1 cellular context compared by ENCODE assay signal in genomic region chr7:116862234-116863167, GRCh38.
TF ChIP-seq lines count a peak whose summit lies in the region.

Gene CAPZA2 (plus strand): TSS chr7:116862587. CDS start chr7:116862612, 25 bp downstream.

TF ChIP-seq in HepG2, 621 proteins besides CTCF, POLR2A, EP300 and RAD21 (continued from another document and continues in another):
- TF ChIP-seq ZGPAT (CRISPR knock-in tag; IDR thresholded peaks at IDR 0.05), result peak; percentile 79; the same call in 1 of the 2 replicates
- TF ChIP-seq NR1H2 (CRISPR knock-in tag; IDR thresholded peaks at IDR 0.05; ENCODE audit: borderline replicate concordance, low read depth), result no peak; the same call in 1 of the 2 replicates
- 0 out of 2 replicates have a peak, but pooled peaks have one; percentile 46 for TF ChIP-seq ZNF329 (CRISPR knock-in tag; IDR thresholded peaks at IDR 0.05; ENCODE audit: low read depth)
- TF ChIP-seq HOXA7 (CRISPR knock-in tag; IDR thresholded peaks at IDR 0.05), result no peak
- TF ChIP-seq BORCS8-MEF2B (CRISPR knock-in tag; IDR thresholded peaks at IDR 0.05), result peak; percentile 71; the same call in 1 of the 2 replicates
- no peak; the same call in 1 of the 2 replicates for TF ChIP-seq ZBTB7B (CRISPR knock-in tag; IDR thresholded peaks at IDR 0.05)
- peak; percentile 22; the same call in 1 of the 2 replicates for TF ChIP-seq EED (CRISPR knock-in tag; IDR thresholded peaks at IDR 0.05)
- TF ChIP-seq NONO (IDR thresholded peaks at IDR 0.05), result no peak
- 0 out of 2 replicates have a peak, but pooled peaks have one; percentile 47 for TF ChIP-seq NONO (CRISPR knock-in tag; conservative IDR thresholded peaks at IDR 0.05)
- TF ChIP-seq ZNF788 (CRISPR knock-in tag; IDR thresholded peaks at IDR 0.05; ENCODE audit: borderline replicate concordance), result peak; percentile 59; the same call in 1 of the 2 replicates
- TF ChIP-seq KAT8 (CRISPR knock-in tag; IDR thresholded peaks at IDR 0.05), result peak; percentile 83
- TF ChIP-seq TAF1 (CRISPR knock-in tag; IDR thresholded peaks at IDR 0.05), result peak; percentile 96
- TF ChIP-seq MATR3 (CRISPR knock-in tag; IDR thresholded peaks at IDR 0.05), result no peak
- TF ChIP-seq SAFB2 (CRISPR knock-in tag; IDR thresholded peaks at IDR 0.05; ENCODE audit: borderline replicate concordance, low read depth), result peak; percentile 81; the same call in 1 of the 2 replicates
- no peak for TF ChIP-seq CHD2 (IDR thresholded peaks at IDR 0.05; ENCODE audit: low read depth, low read length)
- TF ChIP-seq MIXL1 (CRISPR knock-in tag; IDR thresholded peaks at IDR 0.05), result 0 out of 2 replicates have a peak, but pooled peaks have one; percentile 55
- TF ChIP-seq ZNF773 (CRISPR knock-in tag; IDR thresholded peaks at IDR 0.05; ENCODE audit: borderline replicate concordance), result no peak
- TF ChIP-seq ZNF337 (CRISPR knock-in tag; IDR thresholded peaks at IDR 0.05; ENCODE audit: borderline replicate concordance, low read depth), result 0 out of 2 replicates have a peak, but pooled peaks have one; percentile 30
- 0 out of 2 replicates have a peak, but pooled peaks have one; percentile 9 for TF ChIP-seq CHCHD3 (CRISPR knock-in tag; IDR thresholded peaks at IDR 0.05)
- TF ChIP-seq JUND (CRISPR knock-in tag; IDR thresholded peaks at IDR 0.05), result no peak
- TF ChIP-seq THAP9 (CRISPR knock-in tag; IDR thresholded peaks at IDR 0.05; ENCODE audit: borderline replicate concordance), result peak; percentile 40; the same call in 1 of the 2 replicates
- peak; percentile 47; the same call in 1 of the 2 replicates for TF ChIP-seq CBX5 (CRISPR knock-in tag; IDR thresholded peaks at IDR 0.05; ENCODE audit: borderline replicate concordance)
- TF ChIP-seq TFE3 (CRISPR knock-in tag; IDR thresholded peaks at IDR 0.05), result peak; percentile 74; the same call in 1 of the 2 replicates
- TF ChIP-seq MED13 (CRISPR knock-in tag; IDR thresholded peaks at IDR 0.05), result peak; percentile 77; the same call in 1 of the 2 replicates
- TF ChIP-seq TAF15 (IDR thresholded peaks at IDR 0.05; ENCODE audit: low read depth, low read length, poor library complexity, severe bottlenecking), result no peak
- peak; percentile 52 for TF ChIP-seq ZMYM4 (CRISPR knock-in tag; IDR thresholded peaks at IDR 0.05)
- 0 out of 2 replicates have a peak, but pooled peaks have one; percentile 22 for TF ChIP-seq ZBTB39 (CRISPR knock-in tag; IDR thresholded peaks at IDR 0.05)
- no peak for TF ChIP-seq ZNF224 (CRISPR knock-in tag; IDR thresholded peaks at IDR 0.05)
- TF ChIP-seq ASH2L (IDR thresholded peaks at IDR 0.05; ENCODE audit: insufficient read length, low read depth, low read length), result peak; percentile 92
- TF ChIP-seq RXRB (CRISPR knock-in tag; IDR thresholded peaks at IDR 0.05; ENCODE audit: borderline replicate concordance), result peak; percentile 62; the same call in 1 of the 2 replicates
- peak; percentile 60; the same call in 1 of the 2 replicates for TF ChIP-seq DNMT1 (CRISPR knock-in tag; IDR thresholded peaks at IDR 0.05)
- peak; percentile 53; the same call in 1 of the 2 replicates for TF ChIP-seq ZNF768 (CRISPR knock-in tag; IDR thresholded peaks at IDR 0.05)
- 0 out of 2 replicates have a peak, but pooled peaks have one; percentile 61 for TF ChIP-seq ZNF225 (CRISPR knock-in tag; IDR thresholded peaks at IDR 0.05)
- no peak for TF ChIP-seq NR2F2 (IDR thresholded peaks at IDR 0.05; ENCODE audit: borderline replicate concordance, low read depth)
- TF ChIP-seq ZBTB38 (CRISPR knock-in tag; IDR thresholded peaks at IDR 0.05), result peak; percentile 59
- peak; percentile 46; the same call in 1 of the 2 replicates for TF ChIP-seq ISL2 (CRISPR knock-in tag; IDR thresholded peaks at IDR 0.05)
- no peak for TF ChIP-seq DZIP1 (CRISPR knock-in tag; IDR thresholded peaks at IDR 0.05)
- TF ChIP-seq GATAD1 (CRISPR knock-in tag; IDR thresholded peaks at IDR 0.05), result no peak; the same call in 1 of the 2 replicates
- TF ChIP-seq NFATC3 (CRISPR knock-in tag; IDR thresholded peaks at IDR 0.05), result no peak
- peak; percentile 37; the same call in 1 of the 2 replicates for TF ChIP-seq CREBL2 (CRISPR knock-in tag; IDR thresholded peaks at IDR 0.05; ENCODE audit: borderline replicate concordance)
- peak; percentile 90 for TF ChIP-seq RBFOX2 (IDR thresholded peaks at IDR 0.05; ENCODE audit: low read depth, low read length)
- TF ChIP-seq KLF15 (CRISPR knock-in tag; IDR thresholded peaks at IDR 0.05; ENCODE audit: borderline replicate concordance), result 0 out of 2 replicates have a peak, but pooled peaks have one; percentile 39
- TF ChIP-seq PATZ1 (CRISPR knock-in tag; IDR thresholded peaks at IDR 0.05), result peak; percentile 80
- peak; percentile 71; the same call in 1 of the 2 replicates for TF ChIP-seq ZBED4 (CRISPR knock-in tag; IDR thresholded peaks at IDR 0.05; ENCODE audit: borderline replicate concordance)
- TF ChIP-seq YEATS4 (CRISPR knock-in tag; IDR thresholded peaks at IDR 0.05; ENCODE audit: borderline replicate concordance), result peak; percentile 91
- no peak for TF ChIP-seq GPN1 (CRISPR knock-in tag; IDR thresholded peaks at IDR 0.05; ENCODE audit: borderline replicate concordance)
- 0 out of 2 replicates have a peak, but pooled peaks have one; percentile 54 for TF ChIP-seq MTA1 (CRISPR knock-in tag; IDR thresholded peaks at IDR 0.05; ENCODE audit: borderline replicate concordance)
